In genomic region chr10:70148516-70148915, GRCh38 we compare ENCODE assay signal across 14 cellular contexts.
"Had no signal": no experiment of that assay in that cellular context is flagged by ENCODE, and none has a peak within 500 bp of the region (broad histone marks: within the 10 kb centered on the region; RNA-seq: fewer than 3 reads in every experiment).

No MANE protein-coding gene starts in this region.

- H3K9ac ChIP-seq: SK-N-SH had no signal

- H3K27ac Mint-ChIP-seq: activated T-helper 1 cell treated with anti-CD3 and anti-CD28 coated beads, Interleukin-12 subunit alpha, Interleukin-12 subunit beta, Interleukin-2, Interleukin-4 antibody, amounts not matched to agents 30 ng/mL and 10 ng/mL and 1 ng/mL, durations not matched to agents 14 hours and 24 hours and 36 hours had no signal

- H3K27me3 ChIP-seq: pancreas, sigmoid colon had no signal

- H3K9me3 Mint-ChIP-seq: activated T-helper 1 cell treated with anti-CD3 and anti-CD28 coated beads, Interleukin-12 subunit alpha, Interleukin-12 subunit beta, Interleukin-2, Interleukin-4 antibody, amounts not matched to agents 30 ng/mL and 10 ng/mL and 1 ng/mL, durations not matched to agents 14 hours and 24 hours and 36 hours; immature natural killer cell had no signal

- H3K4me3 ChIP-seq: pancreas, sigmoid colon had no signal

- H3K4me2 ChIP-seq: SK-N-SH had no signal

- H3K27ac ChIP-seq: pancreas, sigmoid colon, WERI-Rb-1 had no signal

- H3K9me3 ChIP-seq: pancreas, sigmoid colon, SK-N-SH had no signal

- ATAC-seq: pancreas had no signal

- DNase-seq: activated CD4-positive, alpha-beta T cell treated with anti-CD3 and anti-CD28 coated beads for 4 hours; activated CD8-positive, alpha-beta memory T cell treated with anti-CD3 and anti-CD28 coated beads, Interleukin-2, amount 50 U/mL, for 48 hours; activated naive CD4-positive, alpha-beta T cell treated with Interleukin-2 at 50 U/mL for 16 hours; caudate nucleus; effector memory CD4-positive, alpha-beta T cell; head of caudate nucleus; immature natural killer cell; mesenchymal stem cell; pancreas; sigmoid colon; SK-N-SH; stimulated activated CD4-positive, alpha-beta T cell treated with anti-CD3 and anti-CD28 coated beads, Interleukin-1b, Interleukin-23, amount 100 ng/mL, for 48 hours; WERI-Rb-1 had no signal
